ENCODE assay signal across 29 cellular contexts in genomic region chr1:210821615-210822014, GRCh38.
"Had no signal": no experiment of that assay in that cellular context is flagged by ENCODE, and none has a peak within 500 bp of the region (broad histone marks: within the 10 kb centered on the region; RNA-seq: fewer than 3 reads in every experiment).

No MANE protein-coding gene starts in this region.

- DNase-seq: colonic mucosa; cortex of kidney; dermis blood vessel endothelial cell; dorsolateral prefrontal cortex; effector CD4-positive, alpha-beta T cell; effector CD8-positive, alpha-beta T cell; effector memory CD4-positive, alpha-beta T cell; effector memory CD8-positive, alpha-beta T cell; endodermal cell; erythroblast; esophagus squamous epithelium; foreskin fibroblast; foreskin keratinocyte; foreskin melanocyte; gastrocnemius medialis; glutamatergic neuron; head of caudate nucleus; heart left ventricle; heart right ventricle had no signal

- ATAC-seq: effector memory CD8-positive, alpha-beta T cell; esophagus mucosa; foreskin keratinocyte; gastrocnemius medialis; gastroesophageal sphincter; heart left ventricle; heart right ventricle had no signal

- H3K4me3 ChIP-seq: colonic mucosa, coronary artery, dorsolateral prefrontal cortex, esophagus muscularis mucosa, esophagus squamous epithelium, gastrocnemius medialis, gastroesophageal sphincter, heart left ventricle, heart right ventricle, hepatocyte had no signal

- H3K4me2 ChIP-seq: hepatocyte had no signal

- H3K27ac ChIP-seq: colonic mucosa, coronary artery, epithelial cell of prostate, esophagus muscularis mucosa, esophagus squamous epithelium, foreskin keratinocyte, gastrocnemius medialis, gastroesophageal sphincter, heart left ventricle, heart right ventricle, hepatocyte had no signal

- H3K36me3 ChIP-seq: colonic mucosa, esophagus muscularis mucosa, esophagus squamous epithelium, gastrocnemius medialis, gastroesophageal sphincter, heart left ventricle, heart right ventricle had no signal

- H3K9me3 ChIP-seq: colonic mucosa, esophagus muscularis mucosa, esophagus squamous epithelium, gastrocnemius medialis, gastroesophageal sphincter, heart left ventricle, heart right ventricle had no signal

- H3K4me1 ChIP-seq: colonic mucosa, esophagus muscularis mucosa, esophagus squamous epithelium, foreskin keratinocyte, gastrocnemius medialis, gastroesophageal sphincter, heart left ventricle, heart right ventricle had no signal

- FAIRE-seq: colon, endometrium, endothelial cell of umbilical vein, frontal cortex had no signal

- H3K27me3 ChIP-seq: colonic mucosa, dorsolateral prefrontal cortex, esophagus muscularis mucosa, esophagus squamous epithelium, gastrocnemius medialis, gastroesophageal sphincter, heart left ventricle, hepatocyte had no signal
